1 cellular context compared by ENCODE assay signal in genomic region chr2:69538872-69539548, GRCh38.
A peak's percentile ranks its signal among the peaks of the same experiment; 100 is the strongest.
TF ChIP-seq lines count a peak whose summit lies in the region.

No MANE protein-coding gene starts in this region.

TF ChIP-seq in HepG2, 621 proteins besides CTCF, POLR2A, EP300 and RAD21 (continued from another document and continues in another):
- TF ChIP-seq MXI1 (IDR thresholded peaks at IDR 0.05; ENCODE audit: borderline replicate concordance, low read depth, low read length) (peak; percentile 16; the same call in 1 of the 3 replicates), ZNF292 (CRISPR knock-in tag; IDR thresholded peaks at IDR 0.05; ENCODE audit: borderline replicate concordance, low read depth) (peak; percentile 81; the same call in 1 of the 2 replicates), ZSCAN22 (CRISPR knock-in tag; IDR thresholded peaks at IDR 0.05) (no peak), ARID3A (IDR thresholded peaks at IDR 0.05; ENCODE audit: low read depth, low read length) (no peak), HOXD1 (CRISPR knock-in tag; IDR thresholded peaks at IDR 0.05) (no peak), ZNF570 (CRISPR knock-in tag; IDR thresholded peaks at IDR 0.05; ENCODE audit: borderline replicate concordance) (no peak), NFATC3 (CRISPR knock-in tag; IDR thresholded peaks at IDR 0.05) (no peak), HNF1B (CRISPR knock-in tag; IDR thresholded peaks at IDR 0.05) (peak; percentile 82), ZHX2 (IDR thresholded peaks at IDR 0.05; ENCODE audit: low read depth) (no peak), ZHX2 (CRISPR knock-in tag; IDR thresholded peaks at IDR 0.05; ENCODE audit: borderline replicate concordance) (no peak), MAFF (IDR thresholded peaks at IDR 0.05; ENCODE audit: low read depth, low read length) (no peak), CBX1 (IDR thresholded peaks at IDR 0.05; ENCODE audit: low read depth) (no peak), TFDP1 (CRISPR knock-in tag; IDR thresholded peaks at IDR 0.05; ENCODE audit: borderline replicate concordance) (no peak), DNMT1 (CRISPR knock-in tag; IDR thresholded peaks at IDR 0.05) (no peak), IKZF4 (CRISPR knock-in tag; IDR thresholded peaks at IDR 0.05; ENCODE audit: borderline replicate concordance, low read depth, not compliant biosample characterization) (no peak), CHD4 (IDR thresholded peaks at IDR 0.05; ENCODE audit: borderline replicate concordance, low read length) (no peak), ZMYM3 (CRISPR knock-in tag; IDR thresholded peaks at IDR 0.05) (peak; percentile 34; the same call in 1 of the 2 replicates), ATF1 (CRISPR knock-in tag; IDR thresholded peaks at IDR 0.05) (no peak; the same call in 1 of the 2 replicates), NFKB2 (CRISPR knock-in tag; IDR thresholded peaks at IDR 0.05; ENCODE audit: borderline replicate concordance) (no peak), WIZ (CRISPR knock-in tag; IDR thresholded peaks at IDR 0.05) (no peak), ZNF674 (CRISPR knock-in tag; IDR thresholded peaks at IDR 0.05; ENCODE audit: low read depth) (no peak), AKAP8 (CRISPR knock-in tag; IDR thresholded peaks at IDR 0.05) (no peak), PAWR (CRISPR knock-in tag; IDR thresholded peaks at IDR 0.05; ENCODE audit: borderline replicate concordance) (no peak), ZNF451 (CRISPR knock-in tag; IDR thresholded peaks at IDR 0.05) (no peak), ZNF414 (CRISPR knock-in tag; IDR thresholded peaks at IDR 0.05) (0 out of 2 replicates have a peak, but pooled peaks have one; percentile 26), ARID5B (CRISPR knock-in tag; IDR thresholded peaks at IDR 0.05) (peak; percentile 88), SMAD9 (CRISPR knock-in tag; IDR thresholded peaks at IDR 0.05) (no peak), JUND (CRISPR knock-in tag; IDR thresholded peaks at IDR 0.05) (peak; percentile 97), ZNF337 (CRISPR knock-in tag; IDR thresholded peaks at IDR 0.05; ENCODE audit: borderline replicate concordance, low read depth) (no peak), JUN (CRISPR knock-in tag; IDR thresholded peaks at IDR 0.05) (peak; percentile 96), ELK4 (CRISPR knock-in tag; IDR thresholded peaks at IDR 0.05; ENCODE audit: borderline replicate concordance) (no peak), SRSF9 (IDR thresholded peaks at IDR 0.05; ENCODE audit: borderline replicate concordance, insufficient read depth, low read depth, low read length, poor library complexity, severe bottlenecking) (no peak), ZNF17 (CRISPR knock-in tag; IDR thresholded peaks at IDR 0.05) (no peak), ZZZ3 (CRISPR knock-in tag; IDR thresholded peaks at IDR 0.05; ENCODE audit: borderline replicate concordance) (no peak), HMG20A (CRISPR knock-in tag; IDR thresholded peaks at IDR 0.05; ENCODE audit: borderline replicate concordance) (peak; percentile 65; the same call in 1 of the 2 replicates), ZNF326 (CRISPR knock-in tag; IDR thresholded peaks at IDR 0.05; ENCODE audit: borderline replicate concordance) (no peak), ZNF557 (CRISPR knock-in tag; IDR thresholded peaks at IDR 0.05) (no peak), YEATS2 (CRISPR knock-in tag; IDR thresholded peaks at IDR 0.05; ENCODE audit: borderline replicate concordance) (no peak; the same call in 1 of the 2 replicates), SSRP1 (CRISPR knock-in tag; IDR thresholded peaks at IDR 0.05) (no peak), ZNF616 (CRISPR knock-in tag; IDR thresholded peaks at IDR 0.05; ENCODE audit: low read depth) (no peak), TP53 (CRISPR knock-in tag; conservative IDR thresholded peaks at IDR 0.05) (no peak), IKZF5 (CRISPR knock-in tag; IDR thresholded peaks at IDR 0.05) (peak; percentile 61)
- TF ChIP-seq, protein P1, sequence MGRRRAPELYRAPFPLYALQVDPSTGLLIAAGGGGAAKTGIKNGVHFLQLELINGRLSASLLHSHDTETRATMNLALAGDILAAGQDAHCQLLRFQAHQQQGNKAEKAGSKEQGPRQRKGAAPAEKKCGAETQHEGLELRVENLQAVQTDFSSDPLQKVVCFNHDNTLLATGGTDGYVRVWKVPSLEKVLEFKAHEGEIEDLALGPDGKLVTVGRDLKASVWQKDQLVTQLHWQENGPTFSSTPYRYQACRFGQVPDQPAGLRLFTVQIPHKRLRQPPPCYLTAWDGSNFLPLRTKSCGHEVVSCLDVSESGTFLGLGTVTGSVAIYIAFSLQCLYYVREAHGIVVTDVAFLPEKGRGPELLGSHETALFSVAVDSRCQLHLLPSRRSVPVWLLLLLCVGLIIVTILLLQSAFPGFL (CRISPR knock-in tag; IDR thresholded peaks at IDR 0.05), result no peak
- TF ChIP-seq, protein P2, sequence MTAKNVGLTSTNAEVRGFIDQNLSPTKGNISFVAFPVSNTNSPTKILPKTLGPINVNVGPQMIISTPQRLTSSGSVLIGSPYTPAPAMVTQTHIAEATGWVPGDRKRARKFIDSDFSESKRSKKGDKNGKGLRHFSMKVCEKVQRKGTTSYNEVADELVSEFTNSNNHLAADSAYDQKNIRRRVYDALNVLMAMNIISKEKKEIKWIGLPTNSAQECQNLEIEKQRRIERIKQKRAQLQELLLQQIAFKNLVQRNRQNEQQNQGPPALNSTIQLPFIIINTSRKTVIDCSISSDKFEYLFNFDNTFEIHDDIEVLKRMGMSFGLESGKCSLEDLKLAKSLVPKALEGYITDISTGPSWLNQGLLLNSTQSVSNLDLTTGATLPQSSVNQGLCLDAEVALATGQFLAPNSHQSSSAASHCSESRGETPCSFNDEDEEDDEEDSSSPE (CRISPR knock-in tag; IDR thresholded peaks at IDR 0.05), result 0 out of 2 replicates have a peak, but pooled peaks have one; percentile 20
